8 cellular contexts compared by ENCODE assay signal in the genomic region with DNA sequence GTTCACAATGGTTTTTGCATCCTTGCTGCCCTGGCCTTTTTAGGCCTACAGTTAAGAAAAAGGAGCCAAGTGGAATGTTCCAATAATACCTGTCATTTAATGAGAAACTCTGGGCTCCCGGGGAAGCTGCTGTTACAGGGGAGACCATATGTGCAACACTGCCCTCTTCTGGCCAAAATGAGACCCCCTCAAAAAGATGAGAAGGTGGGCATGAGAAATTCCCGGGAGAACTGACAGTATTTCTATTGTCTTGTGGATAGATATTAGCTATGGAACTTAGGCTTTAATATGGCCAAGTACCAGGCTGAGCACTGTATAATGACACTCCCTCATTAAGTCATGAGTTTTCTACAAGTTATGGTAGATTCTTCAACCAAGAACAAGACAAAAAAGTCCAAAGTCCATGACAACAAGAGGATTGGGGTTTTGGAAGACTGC.
DNase-seq lines count a peak whose midpoint lies in the region; ATAC-seq and TF ChIP-seq lines count a peak whose summit lies in the region.

No MANE protein-coding gene starts in this region.

- H3K9me2 ChIP-seq in DOHH2 (replicated peaks; ENCODE audit: control insufficient read depth, low read length): no peaks in the 10 kb centered on the region

- peak; percentile 84 for TF ChIP-seq CTCF in DOHH2 (IDR thresholded peaks at IDR 0.05; ENCODE audit: low read depth, low read length, poor library complexity, severe bottlenecking)
- peak; percentile 4 to 68 (median 56) for TF ChIP-seq CTCF in ascending aorta (IDR thresholded peaks at IDR 0.05)

- H3F3A ChIP-seq in DOHH2 (ENCODE audit: control insufficient read depth, insufficient read depth): no peaks in the 10 kb centered on the region

- H3K9me3 ChIP-seq in DOHH2 (ENCODE audit: control insufficient read depth, insufficient read depth, low read length) (no peaks in the 10 kb centered on the region), ascending aorta (no peaks in the 10 kb centered on the region)

- no peaks in the 10 kb centered on the region for H3K27me3 ChIP-seq in DOHH2 (ENCODE audit: control insufficient read depth, low read length)
- H3K27me3 ChIP-seq in ascending aorta: no peaks in the 10 kb centered on the region

- intact Hi-C loops in ascending aorta (cut with DNase I) (loop anchor here (2.0 to 10.0 kb wide), 4 partner anchors 120 to 677 kb away; no protein-coding TSS in a partner anchor), posterior vena cava (cut with DNase I) (loop anchor here in 1 of 2 donors (10.0 kb wide), 3 partner anchors 63 to 187 kb away; no protein-coding TSS in a partner anchor)

- H3K36me3 ChIP-seq in DOHH2 (ENCODE audit: control insufficient read depth, low read length) (no peaks in the 10 kb centered on the region), ascending aorta (peaks cover 6 to 16% of the 10 kb centered on the region in 2 donors)

- H3K4me1 ChIP-seq in DOHH2 (ENCODE audit: control insufficient read depth, low read length) (no peaks in the 10 kb centered on the region), ascending aorta (peaks cover 4 to 26% of the 10 kb centered on the region in 2 donors)

- no peak overlapping the region for H3K27ac ChIP-seq in DOHH2 (ENCODE audit: low read depth, low read length)
- H3K27ac ChIP-seq in ascending aorta: peak overlapping the region; percentile 90 to 91

- no peaks in the 10 kb centered on the region for H4K20me1 ChIP-seq in DOHH2 (ENCODE audit: control insufficient read depth, insufficient read depth, low read depth, low read length)

- DNase-seq in HuH-7.5 (ENCODE audit: low spot score): peak; percentile 62
- peak; percentile 28 to 64 for DNase-seq in SHP77 (lab: John Stamatoyannopoulos, UW)
- DNase-seq in ascending aorta (ENCODE audit: low spot score in 2 of 2): no peak
- peak; percentile 84 for DNase-seq in iPS-NIHi7 (ENCODE audit: extremely low spot score)
- DNase-seq in stimulated activated CD4-positive, alpha-beta T cell treated with anti-CD3 and anti-CD28 coated beads, Interleukin-2, amount 100 ng/mL, for 24 hours: peak; percentile 54 to 59
- no peak for DNase-seq in posterior vena cava (ENCODE audit: low spot score)

- H3K4me3 ChIP-seq in DOHH2 (ENCODE audit: low read length) (no peak overlapping the region), ascending aorta (no peak overlapping the region)

- H3K79me2 ChIP-seq in DOHH2 (ENCODE audit: control insufficient read depth, low read length): no peaks in the 10 kb centered on the region

- ATAC-seq in HG03135 (IDR thresholded peaks at IDR 0.05; ENCODE audit: unreplicated experiment): no peak

- no peak overlapping the region for H3K4me2 ChIP-seq in DOHH2 (ENCODE audit: low read length)

Comparison
In these comparisons a context has a peak if more than half of its experiments do, and no peak if none do; other contexts are left out.
1. DNase-seq: peak in HuH-7.5 (single experiment), SHP77 (2 of 2), iPS-NIHi7 (single experiment) and stimulated activated CD4-positive, alpha-beta T cell treated with anti-CD3 and anti-CD28 coated beads, Interleukin-2, amount 100 ng/mL, for 24 hours (2 of 2); none in ascending aorta (0 of 2) and posterior vena cava (single experiment).